Comparison of ENCODE assay signal across 8 cellular contexts in the genomic region with DNA sequence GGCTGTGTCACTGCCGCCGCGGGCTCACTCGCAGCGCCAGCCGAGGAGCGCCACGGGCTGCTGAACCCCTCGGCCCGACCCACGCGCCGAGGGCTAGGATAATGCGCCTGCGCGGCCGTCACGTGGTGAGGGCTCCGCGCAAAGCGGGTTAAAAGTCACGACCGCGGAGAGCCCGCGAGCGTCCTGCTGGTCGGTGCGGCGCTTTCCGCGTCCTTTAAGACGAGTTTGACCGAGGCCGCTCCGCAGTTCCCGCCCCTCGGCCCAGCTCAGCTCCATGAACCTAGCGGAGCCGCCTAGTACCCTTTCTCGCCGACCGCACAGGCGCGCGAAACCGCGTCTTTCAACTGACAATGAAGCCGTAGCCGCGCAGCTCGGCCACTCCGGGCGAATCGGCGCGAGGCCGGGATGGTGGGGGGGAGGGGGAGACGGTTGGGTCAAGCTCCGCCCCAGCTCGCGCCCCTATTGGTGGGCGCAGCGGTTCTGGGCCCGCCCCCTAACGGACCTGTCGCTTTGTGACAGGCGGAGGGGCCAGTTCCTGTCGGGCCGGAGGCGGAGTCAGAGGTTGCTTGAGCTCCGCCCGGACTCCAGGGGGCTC.
DNase-seq lines count a peak whose midpoint lies in the region; ATAC-seq and TF ChIP-seq lines count a peak whose summit lies in the region.

No MANE protein-coding gene starts in this region.

- DNase-seq in AG10803 (ENCODE audit: low read depth), result peak; percentile 99
- DNase-seq in NCI-H446 (lab: John Stamatoyannopoulos, UW), result peak; percentile 93 to 96
- DNase-seq in cerebellar cortex (ENCODE audit: low spot score), result peak; percentile 99
- DNase-seq in iris pigment epithelial cell (ENCODE audit: low read depth), result peak; percentile 99
- DNase-seq in stimulated activated CD4-positive, alpha-beta T cell treated with anti-CD3 and anti-CD28 coated beads, Interleukin-12 subunit alpha, Interleukin-12 subunit beta, amount 100 ng/mL, for 24 hours (ENCODE audit: low read depth in 2 of 2), result peak; percentile 96 to 98

- peak overlapping the region; percentile 84 for H3K4me3 ChIP-seq in AG10803 (ENCODE audit: low read length)

- peak; percentile 85 for ATAC-seq in GM19035 (IDR thresholded peaks at IDR 0.05; ENCODE audit: unreplicated experiment)
- peak; percentile 85 for ATAC-seq in HG03354 (IDR thresholded peaks at IDR 0.05; ENCODE audit: poor library complexity, severe bottlenecking, unreplicated experiment)
- ATAC-seq in activated CD4-positive, CD25-positive, alpha-beta regulatory T cell treated with anti-CD3 and anti-CD28 coated beads, Interleukin-2, amount 50 U/mL, for 24 hours, result peak; percentile 86 to 87

- 0 out of 2 replicates have a peak, but pooled peaks have one; percentile 1 for TF ChIP-seq CTCF in AG10803 (conservative IDR thresholded peaks at IDR 0.05; ENCODE audit: low read length)

Comparison
In these comparisons a context has a peak if more than half of its experiments do, and no peak if none do; other contexts are left out.
1. Peak in every context shown above with its lines: DNase-seq, ATAC-seq and H3K4me3 ChIP-seq.